ENCODE assay signal across 1 cellular context in genomic region chr7:74650055-74650454, GRCh38.
A peak's percentile ranks its signal among the peaks of the same experiment; 100 is the strongest.
TF ChIP-seq lines count a peak whose summit lies in the region.
"Not testable (repeated sequence)": the region's sequence is repeated elsewhere in the genome, so short reads cannot be mapped to it uniquely, and the experiment has no call there.

No MANE protein-coding gene starts in this region.

TF ChIP-seq in K562, 482 proteins besides CTCF, POLR2A, EP300 and RAD21 (continued from another document and continues in another):
- TF ChIP-seq AFF1 (IDR thresholded peaks at IDR 0.05; ENCODE audit: low read depth in 1 of 2, partially characterized antibody in 2 of 2) (peak in 1 of 2 experiments; percentile 37), ZNF592 (IDR thresholded peaks at IDR 0.05) (0 out of 2 replicates have a peak, but pooled peaks have one; percentile 4), E4F1 (CRISPR knock-in tag; IDR thresholded peaks at IDR 0.05; ENCODE audit: borderline replicate concordance) (peak; percentile 88), PRDM10 (IDR thresholded peaks at IDR 0.05; ENCODE audit: partially characterized antibody) (peak; percentile 9), TOE1 (IDR thresholded peaks at IDR 0.05; ENCODE audit: borderline replicate concordance) (0 out of 2 replicates have a peak, but pooled peaks have one; percentile 32), ZNF395 (CRISPR knock-in tag; IDR thresholded peaks at IDR 0.05) (0 out of 2 replicates have a peak, but pooled peaks have one; percentile 53), KLF6 (CRISPR knock-in tag; IDR thresholded peaks at IDR 0.05; ENCODE audit: borderline replicate concordance) (0 out of 2 replicates have a peak, but pooled peaks have one; percentile 22), GATAD2A (IDR thresholded peaks at IDR 0.05) (peak; percentile 68; the same call in 1 of the 2 replicates), NR2C2 (tag; IDR thresholded peaks at IDR 0.05) (peak; percentile 68; the same call in 1 of the 2 replicates), ETV5 (CRISPR knock-in tag; IDR thresholded peaks at IDR 0.05; ENCODE audit: low read depth) (0 out of 2 replicates have a peak, but pooled peaks have one; percentile 33), NCOR1 (IDR thresholded peaks at IDR 0.05) (peak; percentile 74), TAF9B (IDR thresholded peaks at IDR 0.05; ENCODE audit: partially characterized antibody) (peak; percentile 60), HMBOX1 (IDR thresholded peaks at IDR 0.05) (peak; percentile 76), NFE2 (IDR thresholded peaks at IDR 0.05; ENCODE audit: low read depth) (0 out of 2 replicates have a peak, but pooled peaks have one; percentile 18), DPF2 (IDR thresholded peaks at IDR 0.05) (peak; percentile 80), TAL1 (IDR thresholded peaks at IDR 0.05) (0 out of 2 replicates have a peak, but pooled peaks have one; percentile 6), UBTF (IDR thresholded peaks at IDR 0.05; ENCODE audit: borderline replicate concordance in 1 of 2, low read depth in 2 of 2, low read length in 2 of 2) (0 out of 4 replicates have a peak, but pooled peaks of 1 of the 2 experiments have one; percentile 38), TBL1XR1 (IDR thresholded peaks at IDR 0.05; ENCODE audit: low read length in 2 of 2) (peak in 1 of 2 experiments; percentile 80; a peak in 2 of 4 replicates), MEF2D (tag; conservative IDR thresholded peaks at IDR 0.05; ENCODE audit: low read depth) (peak; percentile 94), FOXM1 (IDR thresholded peaks at IDR 0.05; ENCODE audit: low read depth) (peak; percentile 95), PKNOX1 (IDR thresholded peaks at IDR 0.05) (0 out of 2 replicates have a peak, but pooled peaks have one; percentile 36), CHAMP1 (IDR thresholded peaks at IDR 0.05) (peak; percentile 54; the same call in 1 of the 2 replicates), NCOA1 (IDR thresholded peaks at IDR 0.05; ENCODE audit: low read depth) (0 out of 2 replicates have a peak, but pooled peaks have one; percentile 33), CXXC5 (CRISPR knock-in tag; IDR thresholded peaks at IDR 0.05) (peak; percentile 87), ESRRA (IDR thresholded peaks at IDR 0.05; ENCODE audit: borderline replicate concordance, low read depth) (0 out of 2 replicates have a peak, but pooled peaks have one; percentile 42), TBP (optimal IDR thresholded peaks at IDR 0.05; ENCODE audit: low read depth, low read length) (peak; percentile 48)
- TF ChIP-seq TOE1 (CRISPR knock-in tag; IDR thresholded peaks at IDR 0.05; ENCODE audit: borderline replicate concordance, low read depth); NR2C2 (CRISPR knock-in tag; IDR thresholded peaks at IDR 0.05); FOXM1 (CRISPR knock-in tag; IDR thresholded peaks at IDR 0.05; ENCODE audit: low read depth): not testable (repeated sequence)
